In the genomic region with DNA sequence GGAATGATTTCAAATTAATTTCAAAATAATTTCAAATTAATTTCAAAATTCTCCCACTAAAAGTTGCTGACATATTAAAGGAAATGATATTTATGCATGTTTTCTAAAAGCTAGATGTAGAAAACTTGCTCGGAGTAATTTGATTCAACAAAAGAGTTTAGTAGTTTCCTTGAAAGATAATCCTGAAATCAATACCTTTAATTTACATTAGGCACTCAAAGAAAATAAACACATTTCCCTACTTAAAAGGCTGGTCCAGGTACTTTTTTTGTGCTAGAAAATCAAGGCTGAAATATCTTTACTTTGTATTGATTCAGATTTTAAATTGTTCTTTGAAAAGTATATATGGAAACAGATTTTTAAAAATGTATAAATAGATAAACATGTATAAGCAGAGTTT, we compare ENCODE assay signal across 1 cellular context.
TF ChIP-seq lines count a peak whose summit lies in the region.

No MANE protein-coding gene starts in this region.

TF ChIP-seq in HEK293, 187 proteins besides CTCF, POLR2A, EP300 and RAD21 (continued from another document):
- TF ChIP-seq, protein P1, sequence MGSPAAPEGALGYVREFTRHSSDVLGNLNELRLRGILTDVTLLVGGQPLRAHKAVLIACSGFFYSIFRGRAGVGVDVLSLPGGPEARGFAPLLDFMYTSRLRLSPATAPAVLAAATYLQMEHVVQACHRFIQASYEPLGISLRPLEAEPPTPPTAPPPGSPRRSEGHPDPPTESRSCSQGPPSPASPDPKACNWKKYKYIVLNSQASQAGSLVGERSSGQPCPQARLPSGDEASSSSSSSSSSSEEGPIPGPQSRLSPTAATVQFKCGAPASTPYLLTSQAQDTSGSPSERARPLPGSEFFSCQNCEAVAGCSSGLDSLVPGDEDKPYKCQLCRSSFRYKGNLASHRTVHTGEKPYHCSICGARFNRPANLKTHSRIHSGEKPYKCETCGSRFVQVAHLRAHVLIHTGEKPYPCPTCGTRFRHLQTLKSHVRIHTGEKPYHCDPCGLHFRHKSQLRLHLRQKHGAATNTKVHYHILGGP (tag by site-specific recombination; IDR thresholded peaks at IDR 0.05) = peak; percentile 93
